ENCODE assay signal across 16 cellular contexts in the genomic region with DNA sequence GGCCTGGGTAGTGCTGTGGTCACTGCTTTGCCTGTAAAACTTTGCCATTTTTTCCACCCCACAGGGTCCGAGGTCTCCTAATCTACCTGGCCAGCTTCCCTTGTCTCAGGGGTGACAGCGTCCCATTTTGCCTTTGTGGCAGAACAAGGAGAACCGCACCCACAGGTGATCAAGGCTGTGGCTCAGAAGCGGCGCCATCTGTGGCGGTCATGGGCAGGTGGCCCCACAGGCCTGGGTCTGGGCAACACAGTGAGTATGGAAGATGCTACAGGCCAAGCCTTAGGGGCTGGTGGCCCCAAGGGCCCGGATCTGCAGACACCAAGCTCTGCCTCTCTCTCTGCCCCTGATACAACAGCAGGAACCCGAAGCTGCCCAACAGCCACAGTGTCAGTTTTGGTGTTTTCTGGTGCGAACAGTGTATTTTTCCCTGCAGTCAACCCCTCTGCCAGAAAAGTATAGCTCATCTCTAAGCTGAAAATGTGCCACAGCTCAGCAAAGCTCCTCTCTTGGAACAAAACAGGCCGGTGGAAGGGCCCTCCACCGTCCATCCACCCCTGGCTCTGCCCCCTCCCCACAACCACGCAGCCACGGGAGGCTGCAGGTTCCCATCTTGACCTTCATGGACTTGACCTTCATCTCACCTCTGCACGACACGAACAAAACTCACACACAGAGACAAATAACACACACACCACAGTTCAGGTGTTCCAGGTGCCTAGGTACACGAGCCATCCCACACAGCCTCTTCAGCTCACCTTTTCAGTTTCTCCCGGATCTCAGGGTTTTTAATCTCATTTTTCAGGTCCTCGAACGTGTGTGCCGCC.
"Had no signal": no experiment of that assay in that cellular context is flagged by ENCODE, and none has a peak within 500 bp of the region (broad histone marks: within the 10 kb centered on the region; RNA-seq: fewer than 3 reads in every experiment).

No MANE protein-coding gene starts in this region.

- H3K4me3 Mint-ChIP-seq: activated T-cell treated with anti-CD3 and anti-CD28 coated beads, Interleukin-2, amount 50 U/mL, for 24 hours; brain; dendritic cell treated with granulocyte-macrophage colony-stimulating factor and Interleukin-4, amounts not matched to agents 40 ng/mL and 50 ng/mL, for 4 days; immature natural killer cell; natural killer cell; stimulated activated naive CD8-positive, alpha-beta T cell treated with anti-CD3 and anti-CD28 coated beads, Interleukin-15, Interleukin-2, amounts not matched to agents 100 ng/mL and 50 ng/mL, for 24 hours; T-helper 17 cell had no signal

- H3K9me3 Mint-ChIP-seq: activated naive CD4-positive, alpha-beta T cell treated with anti-CD3 and anti-CD28 coated beads, Interleukin-2, amount 50 U/mL, for 72 hours; activated T-cell treated with anti-CD3 and anti-CD28 coated beads, Interleukin-2, amount 50 U/mL, for 24 hours; immature natural killer cell; natural killer cell; stimulated activated naive CD8-positive, alpha-beta T cell treated with anti-CD3 and anti-CD28 coated beads, Interleukin-15, Interleukin-2, amounts not matched to agents 100 ng/mL and 50 ng/mL, for 24 hours had no signal

- DNase-seq: activated CD4-positive, alpha-beta T cell treated with anti-CD3 and anti-CD28 coated beads, Interleukin-2, amount 50 U/mL, for 1 hour; activated CD4-positive, CD25-positive, alpha-beta regulatory T cell; activated effector memory CD4-positive, alpha-beta T cell treated with anti-CD3 and anti-CD28 coated beads, Interleukin-2, amount 50 U/mL, for 16 hours; activated T-cell treated with anti-CD3 and anti-CD28 coated beads, Interleukin-2, amount 50 U/mL, for 24 hours; amniotic stem cell; immature natural killer cell; left cardiac atrium; natural killer cell; stimulated activated CD4-positive, alpha-beta T cell treated with anti-CD3 and anti-CD28 coated beads, Interleukin-4, amount 100 ng/mL, for 1 hour; stimulated activated CD8-positive, alpha-beta memory T cell treated with anti-CD3 and anti-CD28 coated beads, Interleukin-4, amount 100 ng/mL, for 48 hours; T-helper 17 cell had no signal

- H3K36me3 Mint-ChIP-seq: activated naive CD4-positive, alpha-beta T cell treated with anti-CD3 and anti-CD28 coated beads, Interleukin-2, amount 50 U/mL, for 72 hours; immature natural killer cell; natural killer cell had no signal

- H3K9me3 ChIP-seq: thoracic aorta had no signal

- H3K27me3 Mint-ChIP-seq: activated T-cell treated with anti-CD3 and anti-CD28 coated beads, Interleukin-2, amount 50 U/mL, for 24 hours; dendritic cell treated with granulocyte-macrophage colony-stimulating factor and Interleukin-4, amounts not matched to agents 40 ng/mL and 50 ng/mL, for 4 days; stimulated activated naive CD8-positive, alpha-beta T cell treated with anti-CD3 and anti-CD28 coated beads, Interleukin-15, Interleukin-2, amounts not matched to agents 100 ng/mL and 50 ng/mL, for 24 hours had no signal

- ATAC-seq: activated naive CD4-positive, alpha-beta T cell treated with anti-CD3 and anti-CD28 coated beads, Interleukin-2, amount 50 U/mL, for 72 hours; left cardiac atrium; natural killer cell; T-helper 17 cell had no signal

- H3K27ac Mint-ChIP-seq: activated naive CD4-positive, alpha-beta T cell treated with anti-CD3 and anti-CD28 coated beads, Interleukin-2, amount 50 U/mL, for 72 hours; activated T-cell treated with anti-CD3 and anti-CD28 coated beads, Interleukin-2, amount 50 U/mL, for 24 hours; dendritic cell treated with granulocyte-macrophage colony-stimulating factor and Interleukin-4, amounts not matched to agents 40 ng/mL and 50 ng/mL, for 4 days; immature natural killer cell; natural killer cell; stimulated activated naive CD8-positive, alpha-beta T cell treated with anti-CD3 and anti-CD28 coated beads, Interleukin-15, Interleukin-2, amounts not matched to agents 100 ng/mL and 50 ng/mL, for 24 hours; T-helper 17 cell had no signal

- H3K4me1 Mint-ChIP-seq: immature natural killer cell, natural killer cell, T-helper 17 cell had no signal

- H3K4me3 ChIP-seq: thoracic aorta had no signal
